ENCODE assay signal across 8 cellular contexts in genomic region chr15:43791993-43792760, GRCh38. TPM values are rescaled to one million over a fixed set of nuclear protein-coding genes. Genes with fewer than 3 reads are reported as not detected.
DNase-seq lines count a peak whose midpoint lies in the region; ATAC-seq, FAIRE-seq and TF ChIP-seq lines count a peak whose summit lies in the region.

SERF2 (plus strand) TSS chr15:43792320; CDS start chr15:43792377, 57 bp downstream.

- H3K27me3 Mint-ChIP-seq in mesothelial cell of epicardium (ENCODE audit: low read depth), result no peaks in the 10 kb centered on the region

- peak; percentile 96 for FAIRE-seq in endometrium (lab: Jason Lieb, UNC)

- peaks cover 12% of the 10 kb centered on the region; the same call in 1 of the 2 replicates for H3K79me2 ChIP-seq in OCI-LY1 (ENCODE audit: insufficient read depth, low read length)

- peak; percentile 89 for ATAC-seq in GM21423 (IDR thresholded peaks at IDR 0.05; ENCODE audit: unreplicated experiment)

- no peaks in the 10 kb centered on the region for H4K20me1 ChIP-seq in OCI-LY1 (ENCODE audit: insufficient read depth, low read length)

- peak within 1 kb of the TSS; percentile 97 for H3K9ac ChIP-seq in HUES64 (ENCODE audit: low read depth, low read length)
- peak within 1 kb of the TSS; percentile 99 for H3K9ac ChIP-seq in OCI-LY1 (ENCODE audit: low read length)

- peaks cover 20% of the 10 kb centered on the region for H3K36me3 Mint-ChIP-seq in mesothelial cell of epicardium

- peaks cover 21% of the 10 kb centered on the region for H3F3A ChIP-seq in OCI-LY1 (ENCODE audit: insufficient read depth, low read length)

- no peaks in the 10 kb centered on the region for H3K9me2 ChIP-seq in OCI-LY1 (ENCODE audit: low read depth, low read length)

- no peaks in the 10 kb centered on the region for H3K27me3 ChIP-seq in HUES64 (ENCODE audit: insufficient read depth, low read length)
- no peaks in the 10 kb centered on the region for H3K27me3 ChIP-seq in OCI-LY1 (ENCODE audit: insufficient read depth, low read length)

- peak within 1 kb of the TSS; percentile 99 for H3K4me3 Mint-ChIP-seq in mesothelial cell of epicardium

- peak within 1 kb of the TSS; percentile 87 for H3K27ac ChIP-seq in HUES64 (ENCODE audit: low read depth, low read length)
- peak within 1 kb of the TSS; percentile 99 for H3K27ac ChIP-seq in OCI-LY1 (ENCODE audit: low read depth, low read length, poor library complexity, severe bottlenecking)

- DNase-seq in Caki2 (ENCODE audit: low read depth), result peak; percentile 99
- peak; percentile 100 for DNase-seq in activated CD8-positive, alpha-beta memory T cell treated with anti-CD3 and anti-CD28 coated beads, Interleukin-2, amount 50 U/mL, for 4 hours
- peak; percentile 99 for DNase-seq in mesothelial cell of epicardium (ENCODE audit: low spot score in 2 of 2, unreplicated experiment in 2 of 2)
- peak; percentile 100 for DNase-seq in stimulated activated CD8-positive, alpha-beta memory T cell treated with anti-CD3 and anti-CD28 coated beads, Interleukin-15, amount 100 ng/mL, for 48 hours (ENCODE audit: low read depth in 2 of 2)

- H3K4me3 ChIP-seq in HUES64 (ENCODE audit: low read length) (peak within 1 kb of the TSS; percentile 98), OCI-LY1 (ENCODE audit: low read depth, low read length, poor library complexity, severe bottlenecking) (peak within 1 kb of the TSS; percentile 97)

- H3K9me3 ChIP-seq in HUES64 (ENCODE audit: insufficient read depth, low read depth, low read length) (no peaks in the 10 kb centered on the region), OCI-LY1 (ENCODE audit: low read length) (no peaks in the 10 kb centered on the region)

- TF ChIP-seq CTCF in OCI-LY1 (IDR thresholded peaks at IDR 0.05; ENCODE audit: low read length) (no peak), mesothelial cell of epicardium (IDR thresholded peaks at IDR 0.05; ENCODE audit: unreplicated experiment) (no peak)

- H3K27ac Mint-ChIP-seq in mesothelial cell of epicardium, result peak within 1 kb of the TSS; percentile 99

- no peaks in the 10 kb centered on the region for H3K9me3 Mint-ChIP-seq in mesothelial cell of epicardium

- H3K4me2 ChIP-seq in OCI-LY1 (ENCODE audit: low read length), result peak within 1 kb of the TSS; percentile 86

- WGBS in HUES64, result under 1% methylated on average over 66 of the region's 66 CpGs

- H3K36me3 ChIP-seq in HUES64 (ENCODE audit: insufficient read depth, low read length), result peaks cover 40% of the 10 kb centered on the region
- H3K36me3 ChIP-seq in OCI-LY1 (ENCODE audit: insufficient read depth, low read length), result peaks cover 47% of the 10 kb centered on the region

- in situ Hi-C loops in Caki2 (cut with HindIII; ENCODE audit: low pct_unique_long_range_greater_than_20kb, low sequenced_read_pairs), result no loop called here

- H2AFZ ChIP-seq in OCI-LY1 (ENCODE audit: low read length), result no peak within 1 kb of the TSS

- peaks cover 23% of the 10 kb centered on the region for H3K4me1 Mint-ChIP-seq in mesothelial cell of epicardium

- H3K4me1 ChIP-seq in HUES64 (ENCODE audit: insufficient read depth, low read length), result peaks cover 32% of the 10 kb centered on the region
- H3K4me1 ChIP-seq in OCI-LY1 (ENCODE audit: insufficient read depth, low read length, severe bottlenecking), result peaks cover 80% of the 10 kb centered on the region

RNA-seq across cellular contexts. Expression of gene SERF2, which starts in this region (rescaled TPM):
- total RNA-seq in Caki2 (2014; rRNA removed; shearing (Covaris generic); ENCODE audit: low replicate concordance), result 1,425 and 1,758 TPM in 2 replicates
- polyA plus RNA-seq in HUES64 (2013, experiment 1 of 2), result 576 TPM
- 606 TPM for polyA plus RNA-seq in HUES64 (2013, experiment 2 of 2)
- total RNA-seq in mesothelial cell of epicardium, result 539 to 557 TPM (median 540 TPM) in 3 replicates

Comparison
In these comparisons a context has a peak if more than half of its experiments do, and no peak if none do; other contexts are left out.
1. Peak in every context shown above with its lines: DNase-seq, ATAC-seq, H3K4me3 ChIP-seq and H3K27ac ChIP-seq.